In genomic region chr10:27687808-27688207, GRCh38 we compare ENCODE assay signal across 26 cellular contexts. TPM values are rescaled to one million over a fixed set of nuclear protein-coding genes. Genes with fewer than 3 reads are reported as not detected.
"Had no signal": no experiment of that assay in that cellular context is flagged by ENCODE, and none has a peak within 500 bp of the region (broad histone marks: within the 10 kb centered on the region; RNA-seq: fewer than 3 reads in every experiment).

No MANE protein-coding gene starts in this region.

- ATAC-seq: body of pancreas; lower lobe of right lung; natural killer cell treated with Interleukin-12 subunit alpha and Interleukin-12 subunit beta and Interleukin-15 and Interleukin-18, amount 100 ng/mL, for 72 hours; pancreas; sciatic nerve; stimulated activated effector memory CD8-positive, alpha-beta T cell treated with anti-CD3 and anti-CD28 coated beads, Interleukin-12 subunit alpha, Interleukin-12 subunit beta, amount 100 ng/mL, for 72 hours had no signal

- H3K36me3 ChIP-seq: colonic mucosa, heart left ventricle, lower lobe of right lung, pancreas, prostate gland, upper lobe of left lung had no signal

- H3K27me3 ChIP-seq: body of pancreas, colonic mucosa, heart left ventricle, pancreas, upper lobe of left lung had no signal

- DNase-seq: activated CD4-positive, alpha-beta T cell treated with anti-CD3 and anti-CD28 coated beads for 48 hours; activated CD4-positive, alpha-beta T cell treated with anti-CD3 and anti-CD28 coated beads, Interleukin-2, amount 50 U/mL, for 48 hours; activated CD8-positive, alpha-beta memory T cell treated with anti-CD3 and anti-CD28 coated beads for 24 hours; activated effector memory CD4-positive, alpha-beta T cell treated with Interleukin-2 at 50 U/mL for 16 hours; activated naive CD4-positive, alpha-beta T cell treated with Interleukin-2 at 50 U/mL for 16 hours; anterior cingulate cortex; body of pancreas; colonic mucosa; dorsolateral prefrontal cortex; effector memory CD4-positive, alpha-beta T cell; erythroblast; heart left ventricle; lower lobe of right lung; mesenchymal stem cell; pancreas; retina; stimulated activated CD4-positive, alpha-beta T cell treated with anti-CD3 and anti-CD28 coated beads, Interleukin-4, amount 100 ng/mL, for 24 hours; upper lobe of left lung had no signal

- H3K27ac ChIP-seq: body of pancreas, colonic mucosa, dorsolateral prefrontal cortex, heart left ventricle, lower lobe of right lung, pancreas, prostate gland, skin epidermis, upper lobe of left lung, VCaP had no signal

- H3K9me3 ChIP-seq: body of pancreas, colonic mucosa, lower lobe of right lung, pancreas, prostate gland, upper lobe of left lung had no signal

- H3K4me3 ChIP-seq: body of pancreas, colonic mucosa, dorsolateral prefrontal cortex, heart left ventricle, lower lobe of right lung, pancreas, prostate gland, skin epidermis, upper lobe of left lung had no signal

- H3K4me1 ChIP-seq: body of pancreas, colonic mucosa, lower lobe of right lung, pancreas, prostate gland, upper lobe of left lung had no signal

RNA-seq across cellular contexts. Expression of gene MKX, which starts 57.8 kb away (rescaled TPM):
- total RNA-seq: mononuclear cell; T-helper 1 cell treated with Interleukin-12 subunit alpha and Interleukin-12 subunit beta and Interleukin-4 antibody, amounts not matched to agents 30 ng/mL and 1 ng/mL, for 36 hours had no signal
